12 cellular contexts compared by ENCODE assay signal in genomic region chr17:16537130-16537458, GRCh38. TPM values are rescaled to one million over a fixed set of nuclear protein-coding genes. Genes with fewer than 3 reads are reported as not detected.
DNase-seq lines count a peak whose midpoint lies in the region; ATAC-seq and TF ChIP-seq lines count a peak whose summit lies in the region.
"Had no signal": no experiment of that assay in that cellular context is flagged by ENCODE, and none has a peak within 500 bp of the region (broad histone marks: within the 10 kb centered on the region; RNA-seq: fewer than 3 reads in every experiment).

No MANE protein-coding gene starts in this region.

- no peak overlapping the region for H2AFZ ChIP-seq in Karpas-422 (ENCODE audit: low read length)

- no peak overlapping the region for H3K9ac ChIP-seq in Karpas-422 (ENCODE audit: low read length)

- CTCF ChIA-PET in activated naive CD4-positive, alpha-beta T cell treated with anti-CD3 and anti-CD28 coated beads, Interleukin-2, amount 10 ng/mL, durations not matched to agents 7 days and 5 days (lab: Charles Lee) = interaction anchor here (0.9 to 2.4 kb wide), 5 partner anchors 15 to 152 kb away, joined by 3 to 19 read pairs (median 4); partner anchors contain the start of genes CCDC144A and ZNF287
- CTCF ChIA-PET in activated CD8-positive, alpha-beta T cell treated with anti-CD3 and anti-CD28 coated beads for 36 hours (lab: Charles Lee) = interaction anchor here (0.7 to 3.4 kb wide), 7 partner anchors 26 to 153 kb away, joined by 3 to 50 read pairs (median 11); partner anchors contain the start of genes CCDC144A and ZNF287

- peaks cover 5% of the 10 kb centered on the region for H3K4me1 ChIP-seq in lower lobe of right lung
- peaks cover 0 to 6% of the 10 kb centered on the region in 2 donors for H3K4me1 ChIP-seq in thoracic aorta (ENCODE audit: control insufficient read depth in 1 of 2, low read depth in 2 of 2)
- peaks cover 9% of the 10 kb centered on the region for H3K4me1 ChIP-seq in Karpas-422 (ENCODE audit: low read length)

- H3K9me2 ChIP-seq in Karpas-422 (replicated peaks; ENCODE audit: insufficient read depth, low read length) = no peaks in the 10 kb centered on the region

- H3K36me3 ChIP-seq in lower lobe of right lung (no peaks in the 10 kb centered on the region), thoracic aorta (no peaks in the 10 kb centered on the region), Karpas-422 (ENCODE audit: insufficient read depth, low read length) (no peaks in the 10 kb centered on the region)
- H3K36me3 ChIP-seq: ovary had no signal

- H4K20me1 ChIP-seq in Karpas-422 (ENCODE audit: insufficient read depth, low read depth, low read length) = no peaks in the 10 kb centered on the region

- no peak for ATAC-seq in activated CD8-positive, alpha-beta T cell treated with anti-CD3 and anti-CD28 coated beads for 36 hours
- ATAC-seq in lower lobe of right lung (no peak), thoracic aorta (ENCODE audit: insufficient number of reproducible peaks, low FRiP score, low read depth) (no peak)
- ATAC-seq: PC-3 had no signal

- no peak for TF ChIP-seq CTCF in activated CD8-positive, alpha-beta T cell treated with anti-CD3 and anti-CD28 coated beads for 36 hours (IDR thresholded peaks at IDR 0.05)
- TF ChIP-seq CTCF in lower lobe of right lung (IDR thresholded peaks at IDR 0.05) (no peak), thoracic aorta (IDR thresholded peaks at IDR 0.05) (no peak)

- H3K27ac ChIP-seq in lower lobe of right lung = peak overlapping the region; percentile 93
- H3K27ac ChIP-seq in thoracic aorta = peak overlapping the region; percentile 2 to 25
- no peak overlapping the region for H3K27ac ChIP-seq in Karpas-422 (ENCODE audit: low read length)
- H3K27ac ChIP-seq: ovary had no signal

- no peak overlapping the region for H3K4me2 ChIP-seq in Karpas-422 (ENCODE audit: low read depth, low read length, poor library complexity, severe bottlenecking)

- peaks cover 19% of the 10 kb centered on the region for H3K4me1 Mint-ChIP-seq in activated naive CD4-positive, alpha-beta T cell treated with anti-CD3 and anti-CD28 coated beads, Interleukin-2, amount 10 ng/mL, durations not matched to agents 7 days and 5 days
- peaks cover 10% of the 10 kb centered on the region for H3K4me1 Mint-ChIP-seq in activated CD8-positive, alpha-beta T cell treated with anti-CD3 and anti-CD28 coated beads for 36 hours (ENCODE audit: low read depth)

- intact Hi-C loops in activated CD8-positive, alpha-beta T cell treated with anti-CD3 and anti-CD28 coated beads for 36 hours (cut with micrococcal nuclease) = loop anchor here (1.0 kb wide), 1 partner anchor 52 kb away; no protein-coding TSS in a partner anchor
- intact Hi-C loops in lower lobe of right lung (cut with DNase I) = no loop called here

- H3K79me2 ChIP-seq in Karpas-422 (ENCODE audit: low read length) = no peaks in the 10 kb centered on the region

- H3K27ac Mint-ChIP-seq in activated naive CD4-positive, alpha-beta T cell treated with anti-CD3 and anti-CD28 coated beads, Interleukin-2, amount 10 ng/mL, durations not matched to agents 7 days and 5 days = no peak overlapping the region
- no peak overlapping the region for H3K27ac Mint-ChIP-seq in activated CD8-positive, alpha-beta T cell treated with anti-CD3 and anti-CD28 coated beads for 36 hours

- peaks cover 6% of the 10 kb centered on the region for H3K9me3 Mint-ChIP-seq in activated naive CD4-positive, alpha-beta T cell treated with anti-CD3 and anti-CD28 coated beads, Interleukin-2, amount 10 ng/mL, durations not matched to agents 7 days and 5 days
- H3K9me3 Mint-ChIP-seq in activated CD8-positive, alpha-beta T cell treated with anti-CD3 and anti-CD28 coated beads for 36 hours = peaks cover 3% of the 10 kb centered on the region

- no peak for DNase-seq in activated naive CD4-positive, alpha-beta T cell treated with anti-CD3 and anti-CD28 coated beads, Interleukin-2, amount 10 ng/mL, durations not matched to agents 7 days and 5 days
- no peak for DNase-seq in activated naive CD4-positive, alpha-beta T cell treated with Interleukin-2 at 50 U/mL for 16 hours
- DNase-seq in activated CD8-positive, alpha-beta T cell treated with anti-CD3 and anti-CD28 coated beads for 36 hours = no peak
- DNase-seq in lower lobe of right lung (no peak), thoracic aorta (ENCODE audit: low spot score) (no peak), DMS79 treated with DMSO at 0.1 percent for 48 hours (lab: John Stamatoyannopoulos, UW) (no peak), Karpas-422 (no peak), NCI-H1436 treated with DMSO at 0.1 percent for 48 hours (lab: John Stamatoyannopoulos, UW) (no peak)
- DNase-seq: kidney glomerular epithelial cell, T1000 had no signal

- H3K4me3 ChIP-seq in lower lobe of right lung (no peak overlapping the region), thoracic aorta (no peak overlapping the region), Karpas-422 (ENCODE audit: low read length) (no peak overlapping the region)

- H3K27me3 ChIP-seq in lower lobe of right lung (ENCODE audit: low read depth) (no peaks in the 10 kb centered on the region), thoracic aorta (replicated peaks; ENCODE audit: insufficient read depth) (no peaks in the 10 kb centered on the region), Karpas-422 (ENCODE audit: low read length) (no peaks in the 10 kb centered on the region)
- H3K27me3 ChIP-seq: ovary had no signal

- POLR2A ChIA-PET in activated CD8-positive, alpha-beta T cell treated with anti-CD3 and anti-CD28 coated beads for 36 hours (lab: Charles Lee) = interaction anchor here (0.9 to 2.0 kb wide), 4 partner anchors 34 to 98 kb away, joined by 3 to 9 read pairs (median 4); no protein-coding TSS in a partner anchor

- H3K9me3 ChIP-seq in lower lobe of right lung (no peaks in the 10 kb centered on the region), thoracic aorta (no peaks in the 10 kb centered on the region), Karpas-422 (ENCODE audit: low read length) (no peaks in the 10 kb centered on the region; the same call in 1 of the 2 replicates)
- H3K9me3 ChIP-seq: ovary had no signal

- peaks cover 5% of the 10 kb centered on the region for H3K36me3 Mint-ChIP-seq in activated naive CD4-positive, alpha-beta T cell treated with anti-CD3 and anti-CD28 coated beads, Interleukin-2, amount 10 ng/mL, durations not matched to agents 7 days and 5 days
- no peaks in the 10 kb centered on the region for H3K36me3 Mint-ChIP-seq in activated CD8-positive, alpha-beta T cell treated with anti-CD3 and anti-CD28 coated beads for 36 hours (ENCODE audit: low read depth)

- H3K27me3 Mint-ChIP-seq in activated naive CD4-positive, alpha-beta T cell treated with anti-CD3 and anti-CD28 coated beads, Interleukin-2, amount 10 ng/mL, durations not matched to agents 7 days and 5 days = peaks cover 7% of the 10 kb centered on the region
- no peaks in the 10 kb centered on the region for H3K27me3 Mint-ChIP-seq in activated CD8-positive, alpha-beta T cell treated with anti-CD3 and anti-CD28 coated beads for 36 hours

- peak overlapping the region; percentile 90 for H3K4me3 Mint-ChIP-seq in activated naive CD4-positive, alpha-beta T cell treated with anti-CD3 and anti-CD28 coated beads, Interleukin-2, amount 10 ng/mL, durations not matched to agents 7 days and 5 days
- peak overlapping the region; percentile 94 for H3K4me3 Mint-ChIP-seq in activated CD8-positive, alpha-beta T cell treated with anti-CD3 and anti-CD28 coated beads for 36 hours

RNA-seq across cellular contexts. Expression of gene ZNF287, which starts 31.9 kb away (rescaled TPM):
- total RNA-seq in activated CD8-positive, alpha-beta T cell treated with anti-CD3 and anti-CD28 coated beads for 36 hours = 1 to 10 TPM; 6.4 to 9.5 TPM
- total RNA-seq in lower lobe of right lung (5.2 TPM), thoracic aorta (1 to 10 TPM; 2.6 to 5.9 TPM)
- total RNA-seq in Karpas-422 (2014; rRNA removed; shearing (Covaris generic); ENCODE audit: low replicate concordance) = 0.40 and 0.41 TPM in 2 replicates

RNA-seq across cellular contexts. Expression of gene LRRC75A, which starts 45.1 kb away (rescaled TPM):
- total RNA-seq in activated CD8-positive, alpha-beta T cell treated with anti-CD3 and anti-CD28 coated beads for 36 hours = 1 to 10 TPM; 1.8 to 2.3 TPM
- 3.8 TPM for total RNA-seq in lower lobe of right lung
- 1 to 10 TPM; 3.7 to 4.0 TPM for total RNA-seq in thoracic aorta
- total RNA-seq in Karpas-422 (2014; rRNA removed; shearing (Covaris generic); ENCODE audit: low replicate concordance) = 2.4 and 5.2 TPM in 2 replicates
